Comparison of ENCODE assay signal across 27 cellular contexts in genomic region chr14:39279515-39279914, GRCh38. TPM values are rescaled to one million over a fixed set of nuclear protein-coding genes. Genes with fewer than 3 reads are reported as not detected.
DNase-seq lines count a peak whose midpoint lies in the region; ATAC-seq and FAIRE-seq lines count a peak whose summit lies in the region.
"Had no signal": no experiment of that assay in that cellular context is flagged by ENCODE, and none has a peak within 500 bp of the region (broad histone marks: within the 10 kb centered on the region; RNA-seq: fewer than 3 reads in every experiment).

No MANE protein-coding gene starts in this region.

- H3K27me3 Mint-ChIP-seq in activated CD4-positive, alpha-beta T cell treated with anti-CD3 and anti-CD28 coated beads, Interleukin-2, amount 10 ng/mL, durations not matched to agents 24 days and 14 days = no peaks in the 10 kb centered on the region
- H3K27me3 Mint-ChIP-seq in activated naive CD4-positive, alpha-beta T cell treated with anti-CD3 and anti-CD28 coated beads, Interleukin-2, amount 50 U/mL, for 24 hours = no peaks in the 10 kb centered on the region
- H3K27me3 Mint-ChIP-seq in memory B cell = no peaks in the 10 kb centered on the region
- H3K27me3 Mint-ChIP-seq in activated T-helper 1 cell treated with anti-CD3 and anti-CD28 coated beads, Interleukin-12 subunit alpha, Interleukin-12 subunit beta, Interleukin-2, Interleukin-4 antibody, amounts not matched to agents 30 ng/mL and 10 ng/mL and 1 ng/mL, durations not matched to agents 14 hours and 24 hours and 36 hours (ENCODE audit: insufficient read depth) = no peaks in the 10 kb centered on the region

- H3K9me3 Mint-ChIP-seq in activated CD4-positive, alpha-beta T cell treated with anti-CD3 and anti-CD28 coated beads, Interleukin-2, amount 10 ng/mL, durations not matched to agents 24 days and 14 days = no peaks in the 10 kb centered on the region
- no peaks in the 10 kb centered on the region for H3K9me3 Mint-ChIP-seq in activated naive CD4-positive, alpha-beta T cell treated with anti-CD3 and anti-CD28 coated beads, Interleukin-2, amount 50 U/mL, for 24 hours
- H3K9me3 Mint-ChIP-seq in memory B cell = no peaks in the 10 kb centered on the region
- H3K9me3 Mint-ChIP-seq in activated T-helper 1 cell treated with anti-CD3 and anti-CD28 coated beads, Interleukin-12 subunit alpha, Interleukin-12 subunit beta, Interleukin-2, Interleukin-4 antibody, amounts not matched to agents 30 ng/mL and 10 ng/mL and 1 ng/mL, durations not matched to agents 14 hours and 24 hours and 36 hours = no peaks in the 10 kb centered on the region

- H3K4me3 Mint-ChIP-seq in activated CD4-positive, alpha-beta T cell treated with anti-CD3 and anti-CD28 coated beads, Interleukin-2, amount 10 ng/mL, durations not matched to agents 24 days and 14 days = no peak overlapping the region
- no peak overlapping the region for H3K4me3 Mint-ChIP-seq in activated naive CD4-positive, alpha-beta T cell treated with anti-CD3 and anti-CD28 coated beads, Interleukin-2, amount 50 U/mL, for 24 hours
- H3K4me3 Mint-ChIP-seq in memory B cell = no peak overlapping the region
- no peak overlapping the region for H3K4me3 Mint-ChIP-seq in activated T-helper 1 cell treated with anti-CD3 and anti-CD28 coated beads, Interleukin-12 subunit alpha, Interleukin-12 subunit beta, Interleukin-2, Interleukin-4 antibody, amounts not matched to agents 30 ng/mL and 10 ng/mL and 1 ng/mL, durations not matched to agents 14 hours and 24 hours and 36 hours
- H3K4me3 Mint-ChIP-seq: CD14-positive monocyte had no signal

- peaks cover 63% of the 10 kb centered on the region for H3K36me3 Mint-ChIP-seq in activated CD4-positive, alpha-beta T cell treated with anti-CD3 and anti-CD28 coated beads, Interleukin-2, amount 10 ng/mL, durations not matched to agents 24 days and 14 days (ENCODE audit: low read depth)
- H3K36me3 Mint-ChIP-seq in activated naive CD4-positive, alpha-beta T cell treated with anti-CD3 and anti-CD28 coated beads, Interleukin-2, amount 50 U/mL, for 24 hours = peaks cover 39% of the 10 kb centered on the region
- H3K36me3 Mint-ChIP-seq in memory B cell = peaks cover 37% of the 10 kb centered on the region
- H3K36me3 Mint-ChIP-seq in activated T-helper 1 cell treated with anti-CD3 and anti-CD28 coated beads, Interleukin-12 subunit alpha, Interleukin-12 subunit beta, Interleukin-2, Interleukin-4 antibody, amounts not matched to agents 30 ng/mL and 10 ng/mL and 1 ng/mL, durations not matched to agents 14 hours and 24 hours and 36 hours (ENCODE audit: low read depth) = peaks cover 56% of the 10 kb centered on the region

- no peak for ATAC-seq in memory B cell (ENCODE audit: low read depth)
- ATAC-seq: K562 had no signal

- intact Hi-C loops in activated CD4-positive, alpha-beta T cell treated with anti-CD3 and anti-CD28 coated beads, Interleukin-2, amount 10 ng/mL, durations not matched to agents 24 days and 14 days (cut with micrococcal nuclease) = loop anchor here (1.0 kb wide), 1 partner anchor 11 kb away; no protein-coding TSS in a partner anchor
- intact Hi-C loops in activated T-helper 1 cell treated with anti-CD3 and anti-CD28 coated beads, Interleukin-12 subunit alpha, Interleukin-12 subunit beta, Interleukin-2, Interleukin-4 antibody, amounts not matched to agents 30 ng/mL and 10 ng/mL and 1 ng/mL, durations not matched to agents 14 hours and 24 hours and 36 hours (cut with micrococcal nuclease) = loop anchor here (1.0 kb wide), 1 partner anchor 10 kb away; no protein-coding TSS in a partner anchor

- no peak for DNase-seq in activated CD4-positive, alpha-beta T cell treated with anti-CD3 and anti-CD28 coated beads, Interleukin-2, amount 10 ng/mL, durations not matched to agents 24 days and 14 days
- DNase-seq in activated CD4-positive, alpha-beta T cell treated with anti-CD3 and anti-CD28 coated beads, Interleukin-2, amount 50 U/mL, for 4 hours = no peak
- DNase-seq in activated naive CD4-positive, alpha-beta T cell treated with anti-CD3 and anti-CD28 coated beads, Interleukin-2, amount 50 U/mL, for 16 hours = no peak
- no peak for DNase-seq in GM19239 (ENCODE audit: insufficient read length, low spot score)
- no peak for DNase-seq in memory B cell (ENCODE audit: low spot score in 2 of 2)
- DNase-seq in activated T-helper 1 cell treated with anti-CD3 and anti-CD28 coated beads, Interleukin-12 subunit alpha, Interleukin-12 subunit beta, Interleukin-2, Interleukin-4 antibody, amounts not matched to agents 30 ng/mL and 10 ng/mL and 1 ng/mL, durations not matched to agents 14 hours and 24 hours and 36 hours (ENCODE audit: low spot score) = no peak
- no peak for DNase-seq in HK-2 (ENCODE audit: unreplicated experiment)
- DNase-seq: 8988T, ACHN, BE2C, DMS153, DND-41, GM23248, H7, Kasumi-1, MV-4-11, NCI-H1105, NCI-H1436 treated with DMSO at 0.1 percent for 48 hours, NCI-H187 treated with DMSO at 0.1 percent for 48 hours, NCI-H2171 treated with DMSO at 0.1 percent for 48 hours, NCI-H524, NCI-H748 treated with DMSO at 0.1 percent for 48 hours, SIG-M5 had no signal

- peak; percentile 88 for FAIRE-seq in GM19239 (lab: Jason Lieb, UNC)
- FAIRE-seq: K562, RCC 7860 had no signal

- peaks cover 21% of the 10 kb centered on the region for H3K4me1 Mint-ChIP-seq in activated CD4-positive, alpha-beta T cell treated with anti-CD3 and anti-CD28 coated beads, Interleukin-2, amount 10 ng/mL, durations not matched to agents 24 days and 14 days
- peaks cover 51% of the 10 kb centered on the region for H3K4me1 Mint-ChIP-seq in activated naive CD4-positive, alpha-beta T cell treated with anti-CD3 and anti-CD28 coated beads, Interleukin-2, amount 50 U/mL, for 24 hours
- H3K4me1 Mint-ChIP-seq in memory B cell = peaks cover 10% of the 10 kb centered on the region
- H3K4me1 Mint-ChIP-seq in activated T-helper 1 cell treated with anti-CD3 and anti-CD28 coated beads, Interleukin-12 subunit alpha, Interleukin-12 subunit beta, Interleukin-2, Interleukin-4 antibody, amounts not matched to agents 30 ng/mL and 10 ng/mL and 1 ng/mL, durations not matched to agents 14 hours and 24 hours and 36 hours (ENCODE audit: low read depth) = peaks cover 22% of the 10 kb centered on the region

- peak overlapping the region; percentile 25 for H3K27ac Mint-ChIP-seq in activated CD4-positive, alpha-beta T cell treated with anti-CD3 and anti-CD28 coated beads, Interleukin-2, amount 10 ng/mL, durations not matched to agents 24 days and 14 days
- H3K27ac Mint-ChIP-seq in activated naive CD4-positive, alpha-beta T cell treated with anti-CD3 and anti-CD28 coated beads, Interleukin-2, amount 50 U/mL, for 24 hours = peak overlapping the region; percentile 49
- H3K27ac Mint-ChIP-seq in memory B cell = peak overlapping the region; percentile 62
- no peak overlapping the region for H3K27ac Mint-ChIP-seq in activated T-helper 1 cell treated with anti-CD3 and anti-CD28 coated beads, Interleukin-12 subunit alpha, Interleukin-12 subunit beta, Interleukin-2, Interleukin-4 antibody, amounts not matched to agents 30 ng/mL and 10 ng/mL and 1 ng/mL, durations not matched to agents 14 hours and 24 hours and 36 hours

RNA-seq across cellular contexts. Expression of gene MIA2, which starts 45.8 kb away (rescaled TPM):
- 18.7 and 21.8 TPM in 2 replicates for total RNA-seq in activated CD4-positive, alpha-beta T cell treated with anti-CD3 and anti-CD28 coated beads, Interleukin-2, amount 10 ng/mL, durations not matched to agents 24 days and 14 days
- total RNA-seq in activated T-helper 1 cell treated with anti-CD3 and anti-CD28 coated beads, Interleukin-12 subunit alpha, Interleukin-12 subunit beta, Interleukin-2, Interleukin-4 antibody, amounts not matched to agents 30 ng/mL and 10 ng/mL and 1 ng/mL, durations not matched to agents 14 hours and 24 hours and 36 hours = 22.6 and 23.8 TPM in 2 replicates
